ENCODE assay signal across 8 cellular contexts in genomic region chr11:108664730-108665525, GRCh38. TPM values are rescaled to one million over a fixed set of nuclear protein-coding genes. Genes with fewer than 3 reads are reported as not detected.
DNase-seq lines count a peak whose midpoint lies in the region; ATAC-seq and TF ChIP-seq lines count a peak whose summit lies in the region.

TSS of gene DDX10 (plus strand) at chr11:108665069. CDS start at chr11:108665154, 85 bp downstream.

- H3K27me3 ChIP-seq in HUES64 (ENCODE audit: insufficient read depth, low read length), result no peaks in the 10 kb centered on the region
- H3K27me3 ChIP-seq in OCI-LY1 (ENCODE audit: insufficient read depth, low read length), result no peaks in the 10 kb centered on the region

- no peaks in the 10 kb centered on the region for H3K9me3 ChIP-seq in HUES64 (ENCODE audit: insufficient read depth, low read depth, low read length)
- no peaks in the 10 kb centered on the region for H3K9me3 ChIP-seq in OCI-LY1 (ENCODE audit: low read length)

- H3K4me2 ChIP-seq in OCI-LY1 (ENCODE audit: low read length), result peak within 1 kb of the TSS; percentile 71

- H2AFZ ChIP-seq in OCI-LY1 (ENCODE audit: low read length), result peak within 1 kb of the TSS; percentile 52

- TF ChIP-seq CTCF in OCI-LY1 (IDR thresholded peaks at IDR 0.05; ENCODE audit: low read length) (no peak), endothelial cell (IDR thresholded peaks at IDR 0.05; ENCODE audit: unreplicated experiment) (no peak), mesothelial cell of epicardium (IDR thresholded peaks at IDR 0.05; ENCODE audit: unreplicated experiment) (no peak)

- ATAC-seq in GM21447 (IDR thresholded peaks at IDR 0.05; ENCODE audit: unreplicated experiment), result peak; percentile 67

- peaks cover 3% of the 10 kb centered on the region; the same call in 1 of the 2 replicates for H3K4me1 ChIP-seq in HUES64 (ENCODE audit: insufficient read depth, low read length)
- peaks cover 52% of the 10 kb centered on the region for H3K4me1 ChIP-seq in OCI-LY1 (ENCODE audit: insufficient read depth, low read length, severe bottlenecking)

- under 1% methylated on average over 61 of the region's 61 CpGs for WGBS in HUES64

- no peaks in the 10 kb centered on the region for H3K9me2 ChIP-seq in OCI-LY1 (ENCODE audit: low read depth, low read length)

- H3K36me3 Mint-ChIP-seq in endothelial cell (ENCODE audit: low read depth, unreplicated experiment) (peaks cover 4% of the 10 kb centered on the region), mesothelial cell of epicardium (no peaks in the 10 kb centered on the region)

- no peaks in the 10 kb centered on the region for H3F3A ChIP-seq in OCI-LY1 (ENCODE audit: insufficient read depth, low read length)

- peak within 1 kb of the TSS; percentile 77; the same call in 1 of the 2 replicates for H3K27ac ChIP-seq in HUES64 (ENCODE audit: low read depth, low read length)
- peak within 1 kb of the TSS; percentile 9 for H3K27ac ChIP-seq in OCI-LY1 (ENCODE audit: low read depth, low read length, poor library complexity, severe bottlenecking)

- H3K9me3 Mint-ChIP-seq in endothelial cell (ENCODE audit: unreplicated experiment) (no peaks in the 10 kb centered on the region), mesothelial cell of epicardium (no peaks in the 10 kb centered on the region)

- H3K4me1 Mint-ChIP-seq in endothelial cell (ENCODE audit: unreplicated experiment) (peaks cover 15% of the 10 kb centered on the region), mesothelial cell of epicardium (peaks cover 29% of the 10 kb centered on the region)

- H3K4me3 Mint-ChIP-seq in endothelial cell (ENCODE audit: unreplicated experiment) (peak within 1 kb of the TSS; percentile 99), mesothelial cell of epicardium (peak within 1 kb of the TSS; percentile 100)

- no peaks in the 10 kb centered on the region for H4K20me1 ChIP-seq in OCI-LY1 (ENCODE audit: insufficient read depth, low read length)

- H3K4me3 ChIP-seq in HUES64 (ENCODE audit: low read length) (peak within 1 kb of the TSS; percentile 88), OCI-LY1 (ENCODE audit: low read depth, low read length, poor library complexity, severe bottlenecking) (peak within 1 kb of the TSS; percentile 77)

- peak within 1 kb of the TSS; percentile 84 for H3K27ac Mint-ChIP-seq in endothelial cell (ENCODE audit: unreplicated experiment)
- peak within 1 kb of the TSS; percentile 100 for H3K27ac Mint-ChIP-seq in mesothelial cell of epicardium

- DNase-seq in D341Med (ENCODE audit: low spot score) (peak; percentile 98), endothelial cell (ENCODE audit: low spot score) (peak; percentile 98), mesothelial cell of epicardium (ENCODE audit: low spot score in 2 of 2, unreplicated experiment in 2 of 2) (peak; percentile 96 to 99)
- peak; percentile 99 for DNase-seq in activated CD8-positive, alpha-beta memory T cell treated with anti-CD3 and anti-CD28 coated beads, Interleukin-2, amount 50 U/mL, for 4 hours
- DNase-seq in stimulated activated CD8-positive, alpha-beta memory T cell treated with anti-CD3 and anti-CD28 coated beads, Interleukin-15, amount 100 ng/mL, for 48 hours (ENCODE audit: low read depth in 2 of 2), result peak; percentile 93 to 94

- H3K79me2 ChIP-seq in OCI-LY1 (ENCODE audit: insufficient read depth, low read length), result peaks cover 50% of the 10 kb centered on the region

- H3K36me3 ChIP-seq in HUES64 (ENCODE audit: insufficient read depth, low read length), result peaks cover 17% of the 10 kb centered on the region
- peaks cover 30% of the 10 kb centered on the region for H3K36me3 ChIP-seq in OCI-LY1 (ENCODE audit: insufficient read depth, low read length)

- peak within 1 kb of the TSS; percentile 76 for H3K9ac ChIP-seq in HUES64 (ENCODE audit: low read depth, low read length)
- H3K9ac ChIP-seq in OCI-LY1 (ENCODE audit: low read length), result peak within 1 kb of the TSS; percentile 77

- peaks cover 5% of the 10 kb centered on the region for H3K27me3 Mint-ChIP-seq in endothelial cell (ENCODE audit: unreplicated experiment)
- H3K27me3 Mint-ChIP-seq in mesothelial cell of epicardium (ENCODE audit: low read depth), result no peaks in the 10 kb centered on the region

RNA-seq across cellular contexts. Expression of gene DDX10, which starts in this region (rescaled TPM):
- 30.7 TPM for polyA plus RNA-seq in HUES64 (2013, experiment 1 of 2)
- 31.0 TPM for polyA plus RNA-seq in HUES64 (2013, experiment 2 of 2)
- total RNA-seq in endothelial cell (ENCODE audit: unreplicated experiment) (20.9 TPM), mesothelial cell of epicardium (31.2 to 38.5 TPM (median 37.8 TPM) in 3 replicates)

Comparison
In these comparisons a context has a peak if more than half of its experiments do, and no peak if none do; other contexts are left out.
1. Peak in every context shown above with its lines: DNase-seq, ATAC-seq, H3K4me3 ChIP-seq and H3K27ac ChIP-seq.